In genomic region chr2:37802106-37802791, GRCh38 we compare ENCODE assay signal across 12 cellular contexts.
DNase-seq lines count a peak whose midpoint lies in the region; ATAC-seq and TF ChIP-seq lines count a peak whose summit lies in the region.
"Had no signal": no experiment of that assay in that cellular context is flagged by ENCODE, and none has a peak within 500 bp of the region (broad histone marks: within the 10 kb centered on the region; RNA-seq: fewer than 3 reads in every experiment).

No MANE protein-coding gene starts in this region.

- intact Hi-C loops in mammary epithelial cell (cut with micrococcal nuclease): loop anchor here (2.0 kb wide), 1 partner anchor 33 kb away; no protein-coding TSS in a partner anchor

- no peaks in the 10 kb centered on the region for H3K79me2 ChIP-seq in mammary epithelial cell (ENCODE audit: insufficient read depth, low read length)

- no peaks in the 10 kb centered on the region for H4K20me1 ChIP-seq in mammary epithelial cell (ENCODE audit: insufficient read depth, low read length)
- H4K20me1 ChIP-seq: BLaER1 treated with 17β-estradiol and CSF1 and Interleukin-3, amounts not matched to agents 10 nM and 100 nM had no signal

- dilution Hi-C loops in mammary epithelial cell (cut with HindIII; ENCODE audit: low sequenced_read_pairs): no loop called here

- CTCF ChIA-PET in mammary epithelial cell (lab: Charles Lee; ENCODE audit: low non-redundant PET): no interaction called here

- H3K27ac ChIP-seq in C4-2B: peak overlapping the region; percentile 68
- H3K27ac ChIP-seq in mammary epithelial cell (ENCODE audit: insufficient read depth, low read depth, low read length): peak overlapping the region; percentile 8
- peak overlapping the region; percentile 82 for H3K27ac ChIP-seq in mesodermal cell (ENCODE audit: low read depth, low read length, severe bottlenecking)
- H3K27ac ChIP-seq: BLaER1 treated with 17β-estradiol and CSF1 and Interleukin-3, amounts not matched to agents 10 nM and 100 nM had no signal

- TF ChIP-seq CTCF in C4-2B (conservative IDR thresholded peaks at IDR 0.05): no peak
- TF ChIP-seq CTCF in mammary epithelial cell (conservative IDR thresholded peaks at IDR 0.05 in 1 of 2, IDR thresholded peaks at IDR 0.05 in 1 of 2; ENCODE audit: extremely low read depth in 1 of 2, insufficient read depth in 1 of 2, low read depth in 1 of 2, low read length in 2 of 2): no peak

- ATAC-seq in GM21526 (IDR thresholded peaks at IDR 0.05; ENCODE audit: low FRiP score, unreplicated experiment): no peak
- ATAC-seq: effector memory CD8-positive, alpha-beta T cell had no signal

- peak; percentile 61 for DNase-seq in NCI-H2029 (lab: John Stamatoyannopoulos, UW)
- peak; percentile 73 for DNase-seq in mammary epithelial cell
- no peak for DNase-seq in NCI-H526 (lab: John Stamatoyannopoulos, UW)
- DNase-seq in NCI-H1105 (lab: John Stamatoyannopoulos, UW): no peak
- DNase-seq in activated naive CD4-positive, alpha-beta T cell treated with anti-CD3 and anti-CD28 coated beads, Interleukin-2, amount 50 U/mL, for 16 hours: no peak
- DNase-seq: effector memory CD8-positive, alpha-beta T cell; NCI-H1694 treated with DMSO at 0.1 percent for 48 hours; RPMI8226 had no signal

- H3K4me3 ChIP-seq in mammary epithelial cell (replicated peaks in 1 of 3; ENCODE audit: insufficient read depth in 1 of 3, low read depth in 2 of 3, low read length in 3 of 3) (no peak overlapping the region), mesodermal cell (ENCODE audit: extremely low read depth, insufficient read depth, low read length, poor library complexity, severe bottlenecking) (no peak overlapping the region)
- H3K4me3 ChIP-seq: BLaER1 treated with 17β-estradiol and CSF1 and Interleukin-3, amounts not matched to agents 10 nM and 100 nM had no signal

- no peak overlapping the region for H3K9ac ChIP-seq in mammary epithelial cell (ENCODE audit: insufficient read depth, low read length)
- H3K9ac ChIP-seq: BLaER1 treated with 17β-estradiol and CSF1 and Interleukin-3, amounts not matched to agents 10 nM and 100 nM had no signal

- H3K36me3 ChIP-seq in mammary epithelial cell (ENCODE audit: insufficient read depth, low read length): no peaks in the 10 kb centered on the region
- no peaks in the 10 kb centered on the region for H3K36me3 ChIP-seq in mesodermal cell (ENCODE audit: control insufficient read depth, insufficient read depth, low read length)
- H3K36me3 ChIP-seq: BLaER1 treated with 17β-estradiol and CSF1 and Interleukin-3, amounts not matched to agents 10 nM and 100 nM had no signal

- no peak overlapping the region for H2AFZ ChIP-seq in mammary epithelial cell (ENCODE audit: low read depth, low read length)

- peak overlapping the region; percentile 47 for H3K4me2 ChIP-seq in mammary epithelial cell (ENCODE audit: insufficient read depth, low read depth, low read length)

- H3K4me1 ChIP-seq in mammary epithelial cell (ENCODE audit: insufficient read depth, low read length): peaks cover 21% of the 10 kb centered on the region
- peaks cover 51% of the 10 kb centered on the region for H3K4me1 ChIP-seq in mesodermal cell (ENCODE audit: control insufficient read depth, insufficient read depth, low read length, poor library complexity, severe bottlenecking)

- 54% methylated on average over 4 of the region's 4 CpGs for WGBS in mammary epithelial cell (ENCODE audit: low coverage, missing lambda C conversion rate)
- 61 to 75% methylated on average over 4 of the region's 4 CpGs for WGBS in mesodermal cell (ENCODE audit: insufficient coverage in 2 of 2), 2 experiments

- in situ Hi-C loops in mammary epithelial cell (cut with MboI; ENCODE audit: low sequenced_read_pairs in 2 of 2): no loop called here

- H3K9me3 ChIP-seq in mammary epithelial cell (replicated peaks; ENCODE audit: insufficient read depth, low read length) (no peaks in the 10 kb centered on the region), mesodermal cell (ENCODE audit: control insufficient read depth, low read length) (no peaks in the 10 kb centered on the region)

- H3K27me3 ChIP-seq in mammary epithelial cell (ENCODE audit: insufficient read depth, low read length): no peaks in the 10 kb centered on the region
- H3K27me3 ChIP-seq: BLaER1 treated with 17β-estradiol and CSF1 and Interleukin-3, amounts not matched to agents 10 nM and 100 nM had no signal

- BruUV-seq in mammary epithelial cell (replicated peaks; lab: Mats Ljungman, UMichigan): no TSS peak

Comparison
In these comparisons a context has a peak if more than half of its experiments do, and no peak if none do; other contexts are left out.
1. H3K27ac ChIP-seq: peak in every context shown above with its lines; median percentile 82 in mesodermal cell; 68 in C4-2B; 8 in mammary epithelial cell.
2. DNase-seq: peak in NCI-H2029 (single experiment) and mammary epithelial cell (single experiment); none in NCI-H526 (0 of 2), NCI-H1105 (single experiment) and activated naive CD4-positive, alpha-beta T cell treated with anti-CD3 and anti-CD28 coated beads, Interleukin-2, amount 50 U/mL, for 16 hours (single experiment).